In genomic region chr1:16450863-16451481, GRCh38 we compare ENCODE assay signal across 34 cellular contexts. TPM values are rescaled to one million over a fixed set of nuclear protein-coding genes. Genes with fewer than 3 reads are reported as not detected.
DNase-seq lines count a peak whose midpoint lies in the region; ATAC-seq, FAIRE-seq and TF ChIP-seq lines count a peak whose summit lies in the region.
"Had no signal": no experiment of that assay in that cellular context is flagged by ENCODE, and none has a peak within 500 bp of the region (broad histone marks: within the 10 kb centered on the region; RNA-seq: fewer than 3 reads in every experiment).

No MANE protein-coding gene starts in this region.

- no peak for FAIRE-seq in H54 (lab: Jason Lieb, UNC)
- FAIRE-seq: A204.1, endometrium, G401.6, RCC 7860 had no signal

- BruUV-seq in Calu3 (replicated peaks; lab: Mats Ljungman, UMichigan) = no TSS peak

- H3K9me3 Mint-ChIP-seq in activated T-cell treated with anti-CD3 and anti-CD28 coated beads, Interleukin-2, amount 50 U/mL, for 72 hours = no peaks in the 10 kb centered on the region
- H3K9me3 Mint-ChIP-seq in IgD-negative memory B cell = no peaks in the 10 kb centered on the region
- no peaks in the 10 kb centered on the region for H3K9me3 Mint-ChIP-seq in activated naive CD8-positive, alpha-beta T cell treated with anti-CD3 and anti-CD28 coated beads, Interleukin-2, amount 10 ng/mL, durations not matched to agents 7 days and 5 days
- H3K9me3 Mint-ChIP-seq in stimulated activated memory B cell treated with anti-CD40 and anti-IgM and Interleukin-4, amounts not matched to agents 10 μg/mL and 1 μg/mL and 100 μg/mL, for 72 hours = no peaks in the 10 kb centered on the region
- no peaks in the 10 kb centered on the region for H3K9me3 Mint-ChIP-seq in Calu3 (ENCODE audit: low read depth, unreplicated experiment)
- H3K9me3 Mint-ChIP-seq: stimulated activated effector memory CD8-positive, alpha-beta T cell treated with anti-CD3 and anti-CD28 coated beads, Interleukin-12 subunit alpha, Interleukin-12 subunit beta, amount 100 ng/mL, for 72 hours; WTC11 had no signal

- no peaks in the 10 kb centered on the region for H3K27me3 Mint-ChIP-seq in activated T-cell treated with anti-CD3 and anti-CD28 coated beads, Interleukin-2, amount 50 U/mL, for 72 hours (ENCODE audit: low read depth)
- H3K27me3 Mint-ChIP-seq in IgD-negative memory B cell = no peaks in the 10 kb centered on the region
- H3K27me3 Mint-ChIP-seq in activated naive CD8-positive, alpha-beta T cell treated with anti-CD3 and anti-CD28 coated beads, Interleukin-2, amount 10 ng/mL, durations not matched to agents 7 days and 5 days = no peaks in the 10 kb centered on the region
- H3K27me3 Mint-ChIP-seq in stimulated activated memory B cell treated with anti-CD40 and anti-IgM and Interleukin-4, amounts not matched to agents 10 μg/mL and 1 μg/mL and 100 μg/mL, for 72 hours = no peaks in the 10 kb centered on the region
- no peaks in the 10 kb centered on the region for H3K27me3 Mint-ChIP-seq in Calu3 (ENCODE audit: unreplicated experiment)

- H3K27ac Mint-ChIP-seq in activated T-cell treated with anti-CD3 and anti-CD28 coated beads, Interleukin-2, amount 50 U/mL, for 72 hours = peak overlapping the region; percentile 49
- peak overlapping the region; percentile 20 to 79 (median 48) for H3K27ac Mint-ChIP-seq in IgD-negative memory B cell
- H3K27ac Mint-ChIP-seq in activated naive CD8-positive, alpha-beta T cell treated with anti-CD3 and anti-CD28 coated beads, Interleukin-2, amount 10 ng/mL, durations not matched to agents 7 days and 5 days = peak overlapping the region; percentile 43
- peak overlapping the region; percentile 81 for H3K27ac Mint-ChIP-seq in stimulated activated memory B cell treated with anti-CD40 and anti-IgM and Interleukin-4, amounts not matched to agents 10 μg/mL and 1 μg/mL and 100 μg/mL, for 72 hours
- H3K27ac Mint-ChIP-seq in Calu3 (ENCODE audit: unreplicated experiment) = no peak overlapping the region
- H3K27ac Mint-ChIP-seq: WTC11 had no signal

- CTCF ChIA-PET in Calu3 (lab: Charles Lee) = no interaction called here

- no peak for TF ChIP-seq CTCF in Calu3 (IDR thresholded peaks at IDR 0.05; ENCODE audit: unreplicated experiment)

- peaks cover 22% of the 10 kb centered on the region for H3K4me1 Mint-ChIP-seq in activated T-cell treated with anti-CD3 and anti-CD28 coated beads, Interleukin-2, amount 50 U/mL, for 72 hours (ENCODE audit: low read depth)
- peaks cover 8 to 24% (median 12%) of the 10 kb centered on the region in 3 donors for H3K4me1 Mint-ChIP-seq in IgD-negative memory B cell
- H3K4me1 Mint-ChIP-seq in activated naive CD8-positive, alpha-beta T cell treated with anti-CD3 and anti-CD28 coated beads, Interleukin-2, amount 10 ng/mL, durations not matched to agents 7 days and 5 days = peaks cover 11% of the 10 kb centered on the region
- peaks cover 56% of the 10 kb centered on the region for H3K4me1 Mint-ChIP-seq in stimulated activated memory B cell treated with anti-CD40 and anti-IgM and Interleukin-4, amounts not matched to agents 10 μg/mL and 1 μg/mL and 100 μg/mL, for 72 hours
- H3K4me1 Mint-ChIP-seq in Calu3 (ENCODE audit: low read depth, unreplicated experiment) = no peaks in the 10 kb centered on the region
- H3K4me1 Mint-ChIP-seq: WTC11 had no signal

- no peak for DNase-seq in activated T-cell treated with anti-CD3 and anti-CD28 coated beads, Interleukin-2, amount 50 U/mL, for 72 hours
- DNase-seq in activated T-cell treated with anti-CD3 and anti-CD28 coated beads, Interleukin-2, amount 50 U/mL, for 1 hour = no peak
- no peak for DNase-seq in activated naive CD8-positive, alpha-beta T cell treated with anti-CD3 and anti-CD28 coated beads, Interleukin-2, amount 10 ng/mL, durations not matched to agents 7 days and 5 days
- DNase-seq in midbrain (lab: John Stamatoyannopoulos, UW) = no peak
- no peak for DNase-seq in H54 (ENCODE audit: insufficient read length, low spot score)
- DNase-seq in Calu3 = no peak
- DNase-seq: activated CD4-positive, alpha-beta T cell treated with anti-CD3 and anti-CD28 coated beads, Interleukin-2, amount 50 U/mL, for 4 hours; caudate nucleus; dermis blood vessel endothelial cell; GM23248; KG1; left cardiac atrium; MM.1S; NCI-H1417; NCI-H2029 treated with DMSO at 0.1 percent for 48 hours; NCI-H526 treated with DMSO at 0.1 percent for 48 hours; right lobe of liver; stimulated activated CD4-positive, alpha-beta T cell treated with anti-CD3 and anti-CD28 coated beads, Interleukin-12 subunit alpha, Interleukin-12 subunit beta, amount 100 ng/mL, for 4 hours; stimulated activated CD4-positive, alpha-beta T cell treated with anti-CD3 and anti-CD28 coated beads, Interleukin-4, amount 100 ng/mL, for 24 hours; SW 1271; T1000; testis; uterus had no signal

- POLR2A ChIA-PET in activated naive CD8-positive, alpha-beta T cell treated with anti-CD3 and anti-CD28 coated beads, Interleukin-2, amount 10 ng/mL, durations not matched to agents 7 days and 5 days (lab: Charles Lee) = no interaction called here

- peak; percentile 51 to 79 for ATAC-seq in activated T-cell treated with anti-CD3 and anti-CD28 coated beads, Interleukin-2, amount 50 U/mL, for 72 hours (replicated peaks in 1 of 2)
- no peak for ATAC-seq in activated naive CD8-positive, alpha-beta T cell treated with anti-CD3 and anti-CD28 coated beads, Interleukin-2, amount 10 ng/mL, durations not matched to agents 7 days and 5 days (ENCODE audit: low read depth)
- no peak for ATAC-seq in stimulated activated memory B cell treated with anti-CD40 and anti-IgM and Interleukin-4, amounts not matched to agents 10 μg/mL and 1 μg/mL and 100 μg/mL, for 72 hours
- ATAC-seq: gastroesophageal sphincter; left cardiac atrium; stimulated activated effector memory CD8-positive, alpha-beta T cell treated with anti-CD3 and anti-CD28 coated beads, Interleukin-12 subunit alpha, Interleukin-12 subunit beta, amount 100 ng/mL, for 72 hours; WTC11 had no signal

- peak overlapping the region in 1 of 2 donors; percentile 6 for H3K4me3 Mint-ChIP-seq in activated T-cell treated with anti-CD3 and anti-CD28 coated beads, Interleukin-2, amount 50 U/mL, for 72 hours
- peak overlapping the region in 3 of 4 donors; percentile 8 to 47 (median 14) for H3K4me3 Mint-ChIP-seq in IgD-negative memory B cell
- no peak overlapping the region for H3K4me3 Mint-ChIP-seq in activated naive CD8-positive, alpha-beta T cell treated with anti-CD3 and anti-CD28 coated beads, Interleukin-2, amount 10 ng/mL, durations not matched to agents 7 days and 5 days
- peak overlapping the region; percentile 36 for H3K4me3 Mint-ChIP-seq in stimulated activated memory B cell treated with anti-CD40 and anti-IgM and Interleukin-4, amounts not matched to agents 10 μg/mL and 1 μg/mL and 100 μg/mL, for 72 hours
- H3K4me3 Mint-ChIP-seq in Calu3 (ENCODE audit: low read depth, unreplicated experiment) = no peak overlapping the region
- H3K4me3 Mint-ChIP-seq: stimulated activated effector memory CD8-positive, alpha-beta T cell treated with anti-CD3 and anti-CD28 coated beads, Interleukin-12 subunit alpha, Interleukin-12 subunit beta, amount 100 ng/mL, for 72 hours; WTC11 had no signal

- H3K36me3 Mint-ChIP-seq in activated T-cell treated with anti-CD3 and anti-CD28 coated beads, Interleukin-2, amount 50 U/mL, for 72 hours (ENCODE audit: insufficient read depth in 2 of 2) = peaks cover 14 to 24% of the 10 kb centered on the region in 2 donors
- H3K36me3 Mint-ChIP-seq in IgD-negative memory B cell (peaks cover 2% of the 10 kb centered on the region), Calu3 (ENCODE audit: insufficient read depth, unreplicated experiment) (peaks cover 22% of the 10 kb centered on the region)
- peaks cover 24% of the 10 kb centered on the region for H3K36me3 Mint-ChIP-seq in activated naive CD8-positive, alpha-beta T cell treated with anti-CD3 and anti-CD28 coated beads, Interleukin-2, amount 10 ng/mL, durations not matched to agents 7 days and 5 days
- H3K36me3 Mint-ChIP-seq in stimulated activated memory B cell treated with anti-CD40 and anti-IgM and Interleukin-4, amounts not matched to agents 10 μg/mL and 1 μg/mL and 100 μg/mL, for 72 hours = peaks cover 64% of the 10 kb centered on the region

- TF ChIP-seq POLR2A in H54 (IDR thresholded peaks at IDR 0.05; ENCODE audit: low read depth, low read length) = no peak

- intact Hi-C loops in Calu3 (cut with micrococcal nuclease; ENCODE audit: unreplicated experiment) = no loop called here

RNA-seq across cellular contexts. Expression of gene NECAP2, which starts 10.4 kb away (rescaled TPM):
- 10 to 100 TPM; 80.4 to 84.5 TPM for total RNA-seq in activated T-cell treated with anti-CD3 and anti-CD28 coated beads, Interleukin-2, amount 50 U/mL, for 72 hours
- polyA plus RNA-seq in IgD-negative memory B cell = 144 TPM
- total RNA-seq in activated naive CD8-positive, alpha-beta T cell treated with anti-CD3 and anti-CD28 coated beads, Interleukin-2, amount 10 ng/mL, durations not matched to agents 7 days and 5 days = 100 to 1,000 TPM; 110 to 111 TPM
- total RNA-seq in Calu3 (2022) = 28.1 and 30.7 TPM in 2 replicates

RNA-seq across cellular contexts. Expression of gene SPATA21, which starts 13.7 kb away (rescaled TPM):
- not detected for total RNA-seq in activated T-cell treated with anti-CD3 and anti-CD28 coated beads, Interleukin-2, amount 50 U/mL, for 72 hours
- not detected for polyA plus RNA-seq in IgD-negative memory B cell
- not detected for total RNA-seq in activated naive CD8-positive, alpha-beta T cell treated with anti-CD3 and anti-CD28 coated beads, Interleukin-2, amount 10 ng/mL, durations not matched to agents 7 days and 5 days
- not detected in 2 replicates for total RNA-seq in Calu3 (2022)
- total RNA-seq: GM23248, left cardiac atrium, lung microvascular endothelial cell, posterior vena cava, WTC11 had no signal
- polyA plus RNA-seq: GM23248 had no signal

Comparison
In these comparisons a context has a peak if more than half of its experiments do, and no peak if none do; other contexts are left out.
1. ATAC-seq: peak in activated T-cell treated with anti-CD3 and anti-CD28 coated beads, Interleukin-2, amount 50 U/mL, for 72 hours (2 of 2); none in activated naive CD8-positive, alpha-beta T cell treated with anti-CD3 and anti-CD28 coated beads, Interleukin-2, amount 10 ng/mL, durations not matched to agents 7 days and 5 days (single experiment) and stimulated activated memory B cell treated with anti-CD40 and anti-IgM and Interleukin-4, amounts not matched to agents 10 μg/mL and 1 μg/mL and 100 μg/mL, for 72 hours (single experiment).
2. H3K4me3 Mint-ChIP-seq: peak in IgD-negative memory B cell (3 of 4) and stimulated activated memory B cell treated with anti-CD40 and anti-IgM and Interleukin-4, amounts not matched to agents 10 μg/mL and 1 μg/mL and 100 μg/mL, for 72 hours (single experiment); none in activated naive CD8-positive, alpha-beta T cell treated with anti-CD3 and anti-CD28 coated beads, Interleukin-2, amount 10 ng/mL, durations not matched to agents 7 days and 5 days (single experiment) and Calu3 (single experiment).